Comparison of ENCODE assay signal across 1 cellular context in the genomic region with DNA sequence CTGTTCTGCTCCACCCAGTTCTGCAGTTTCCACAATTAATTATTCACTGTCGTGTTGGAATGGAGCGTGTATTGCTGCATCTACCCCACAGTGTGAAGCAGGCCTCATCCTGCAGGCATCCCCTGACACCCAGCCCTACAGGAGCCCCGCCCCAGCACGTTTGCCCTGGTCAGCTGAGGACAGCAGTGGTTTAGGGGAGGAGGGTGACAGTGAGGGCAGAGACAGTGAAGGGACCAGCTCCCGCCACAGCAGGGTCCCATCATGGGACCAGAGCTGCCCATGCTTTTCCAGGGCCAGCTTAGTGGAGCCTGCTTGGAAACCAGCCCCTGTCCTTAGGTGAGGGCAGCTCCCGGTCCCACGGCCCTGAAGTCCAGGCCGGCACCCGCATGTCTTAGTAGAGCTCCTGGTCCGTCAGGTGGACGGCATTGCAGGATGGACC.
TF ChIP-seq lines count a peak whose summit lies in the region.

No MANE protein-coding gene starts in this region.

TF ChIP-seq in WTC11, 78 proteins besides CTCF, POLR2A, EP300 and RAD21 (continued from another document):
- TF ChIP-seq E2F5 (CRISPR knock-in tag; IDR thresholded peaks at IDR 0.05) (no peak), ZNF121 (CRISPR knock-in tag; IDR thresholded peaks at IDR 0.05) (no peak), AFF4 (CRISPR knock-in tag; IDR thresholded peaks at IDR 0.05; ENCODE audit: borderline replicate concordance) (no peak), OVOL2 (CRISPR knock-in tag; IDR thresholded peaks at IDR 0.05; ENCODE audit: borderline replicate concordance) (no peak)
- TF ChIP-seq, protein P1, sequence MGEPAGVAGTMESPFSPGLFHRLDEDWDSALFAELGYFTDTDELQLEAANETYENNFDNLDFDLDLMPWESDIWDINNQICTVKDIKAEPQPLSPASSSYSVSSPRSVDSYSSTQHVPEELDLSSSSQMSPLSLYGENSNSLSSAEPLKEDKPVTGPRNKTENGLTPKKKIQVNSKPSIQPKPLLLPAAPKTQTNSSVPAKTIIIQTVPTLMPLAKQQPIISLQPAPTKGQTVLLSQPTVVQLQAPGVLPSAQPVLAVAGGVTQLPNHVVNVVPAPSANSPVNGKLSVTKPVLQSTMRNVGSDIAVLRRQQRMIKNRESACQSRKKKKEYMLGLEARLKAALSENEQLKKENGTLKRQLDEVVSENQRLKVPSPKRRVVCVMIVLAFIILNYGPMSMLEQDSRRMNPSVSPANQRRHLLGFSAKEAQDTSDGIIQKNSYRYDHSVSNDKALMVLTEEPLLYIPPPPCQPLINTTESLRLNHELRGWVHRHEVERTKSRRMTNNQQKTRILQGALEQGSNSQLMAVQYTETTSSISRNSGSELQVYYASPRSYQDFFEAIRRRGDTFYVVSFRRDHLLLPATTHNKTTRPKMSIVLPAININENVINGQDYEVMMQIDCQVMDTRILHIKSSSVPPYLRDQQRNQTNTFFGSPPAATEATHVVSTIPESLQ (CRISPR knock-in tag; IDR thresholded peaks at IDR 0.05), result no peak
